Comparison of ENCODE assay signal across 13 cellular contexts in genomic region chr17:8649157-8650118, GRCh38. TPM values are rescaled to one million over a fixed set of nuclear protein-coding genes. Genes with fewer than 3 reads are reported as not detected.
DNase-seq lines count a peak whose midpoint lies in the region; TF ChIP-seq lines count a peak whose summit lies in the region.
"Had no signal": no experiment of that assay in that cellular context is flagged by ENCODE, and none has a peak within 500 bp of the region (broad histone marks: within the 10 kb centered on the region; RNA-seq: fewer than 3 reads in every experiment).

No MANE protein-coding gene starts in this region.

- DNase-seq in GM10248 (ENCODE audit: extremely low spot score) (peak; percentile 0), amniotic stem cell (lab: John Stamatoyannopoulos, UW) (peak; percentile 91), right atrium auricular region (ENCODE audit: low spot score) (peak; percentile 89), transverse colon (no peak), GM10266 (ENCODE audit: extremely low spot score) (no peak), NCI-H748 (lab: John Stamatoyannopoulos, UW; ENCODE audit: unreplicated experiment) (no peak), G401 (ENCODE audit: low spot score) (no peak)
- DNase-seq: DMS53; effector CD8-positive, alpha-beta T cell; NCI-H1436 treated with DMSO at 0.1 percent for 48 hours; NCI-H82; posterior cingulate gyrus; stimulated activated naive CD8-positive, alpha-beta T cell treated with anti-CD3 and anti-CD28 coated beads, Interleukin-15, amount 100 ng/mL, for 72 hours had no signal

- H3K27ac ChIP-seq in right atrium auricular region (peak overlapping the region; percentile 31 to 66), transverse colon (peak overlapping the region in 1 of 4 donors; percentile 17)

- no peaks in the 10 kb centered on the region for H3K9me3 ChIP-seq in right atrium auricular region
- no peaks in the 10 kb centered on the region for H3K9me3 ChIP-seq in transverse colon

- peak; percentile 47 for TF ChIP-seq EP300 in transverse colon (IDR thresholded peaks at IDR 0.05; ENCODE audit: low read depth)

- H3K27me3 ChIP-seq in right atrium auricular region (no peaks in the 10 kb centered on the region), transverse colon (peaks cover 8% of the 10 kb centered on the region)

- in situ Hi-C loops in transverse colon (cut with MboI; ENCODE audit: low pct_ligation_motif_present in 1 of 4, low pct_unique_long_range_greater_than_20kb in 1 of 4, low sequenced_read_pairs in 3 of 4): no loop called here
- in situ Hi-C loops in G401 (cut with HindIII; ENCODE audit: low sequenced_read_pairs): no loop called here

- H3K4me1 ChIP-seq in right atrium auricular region (no peaks in the 10 kb centered on the region), transverse colon (no peaks in the 10 kb centered on the region)

- WGBS in transverse colon (ENCODE audit: low coverage in 1 of 2), 2 donors: 70 to 79% methylated on average over 2 to 17 of the region's 17 CpGs

- H3K4me3 ChIP-seq in right atrium auricular region (no peak overlapping the region), transverse colon (no peak overlapping the region)

- POLR2A ChIA-PET in GM10248 (lab: Yijun Ruan, JAX): no interaction called here

- intact Hi-C loops in transverse colon (cut with DNase I; ENCODE audit: low total_unique reads): no loop called here

- no peak for TF ChIP-seq CTCF in GM10248 (IDR thresholded peaks at IDR 0.05; ENCODE audit: control extremely low read depth, extremely low read depth, low read depth, missing control alignments)
- no peak for TF ChIP-seq CTCF in right atrium auricular region (IDR thresholded peaks at IDR 0.05)
- TF ChIP-seq CTCF in transverse colon (IDR thresholded peaks at IDR 0.05): no peak
- no peak for TF ChIP-seq CTCF in GM10266 (IDR thresholded peaks at IDR 0.05; ENCODE audit: control insufficient read depth, insufficient read depth, low read depth, missing control alignments)

- H3K36me3 ChIP-seq in right atrium auricular region (no peaks in the 10 kb centered on the region), transverse colon (no peaks in the 10 kb centered on the region)

- no peak for TF ChIP-seq POLR2A in transverse colon (IDR thresholded peaks at IDR 0.05)

- CTCF ChIA-PET in GM10248 (lab: Yijun Ruan, JAX): interaction anchor here (1.0 to 2.7 kb wide), 3 partner anchors 9 to 239 kb away, joined by 3 to 7 read pairs (median 3); no protein-coding TSS in a partner anchor

RNA-seq across cellular contexts. Expression of gene MYH10, which starts 18.9 kb away (rescaled TPM):
- total RNA-seq in right atrium auricular region (10 to 100 TPM; 48.9 to 49.1 TPM), transverse colon (10 to 100 TPM in 1 of 4 donors, 1 to 10 TPM in 3; 3.7 to 71.2 (median 8.3) TPM)
- 57.8 and 147 TPM in 2 replicates for total RNA-seq in G401 (2014; rRNA removed; shearing (Covaris generic))

Comparison
In these comparisons a context has a peak if more than half of its experiments do, and no peak if none do; other contexts are left out.
1. DNase-seq: peak in GM10248 (single experiment), amniotic stem cell (single experiment) and right atrium auricular region (single experiment); none in transverse colon (single experiment), GM10266 (single experiment), NCI-H748 (single experiment) and G401 (single experiment).